Comparison of ENCODE assay signal across 18 cellular contexts in the genomic region with DNA sequence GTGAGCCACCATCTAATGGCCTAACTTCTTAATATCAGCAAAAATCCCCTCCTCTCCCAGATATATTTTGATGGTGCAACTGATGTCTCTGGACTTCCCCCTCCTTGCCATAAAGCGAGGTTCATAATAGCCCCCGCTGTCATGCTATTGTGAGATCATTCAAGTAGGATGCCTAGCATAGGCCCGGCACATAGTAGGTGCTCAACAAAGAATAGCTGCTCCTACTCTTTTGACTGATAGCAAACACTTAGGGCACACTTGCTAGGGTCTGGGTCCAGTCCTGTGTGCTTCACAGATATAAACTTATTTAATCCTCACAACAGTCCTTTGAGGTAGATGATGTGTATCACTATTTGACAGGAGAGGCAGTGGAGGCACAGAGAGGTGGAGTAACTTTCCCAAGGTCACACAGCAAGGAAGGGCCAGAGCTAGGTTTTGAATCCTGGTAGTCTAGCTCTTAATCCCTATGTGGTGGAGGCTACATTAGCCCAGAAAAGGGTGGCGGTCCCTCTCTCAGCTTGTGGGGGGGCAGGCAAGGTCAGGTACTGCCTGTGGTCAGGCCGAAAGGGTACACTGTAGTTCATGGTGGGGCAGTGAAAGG. TPM values are rescaled to one million over a fixed set of nuclear protein-coding genes. Genes with fewer than 3 reads are reported as not detected.
DNase-seq lines count a peak whose midpoint lies in the region; ATAC-seq, FAIRE-seq and TF ChIP-seq lines count a peak whose summit lies in the region.
"Had no signal": no experiment of that assay in that cellular context is flagged by ENCODE, and none has a peak within 500 bp of the region (broad histone marks: within the 10 kb centered on the region; RNA-seq: fewer than 3 reads in every experiment).

No MANE protein-coding gene starts in this region.

- 66% methylated on average over 5 of the region's 5 CpGs for WGBS in GM12878 (ENCODE audit: insufficient coverage, insufficient replicate concordance, low lambda C conversion rate, missing lambda C conversion rate)

- DNase-seq in stimulated activated naive CD8-positive, alpha-beta T cell treated with anti-CD3 and anti-CD28 coated beads, Interleukin-15, Interleukin-2, amounts not matched to agents 100 U/mL and 50 U/mL, for 24 hours, result no peak
- DNase-seq in GM12878 (ENCODE audit: low read depth, low spot score), result no peak
- DNase-seq in osteoblast (ENCODE audit: insufficient read length, low spot score, missing footprints), result peak; percentile 18
- no peak for DNase-seq in GM19239 (ENCODE audit: insufficient read length, low spot score)
- DNase-seq in NCI-H524 treated with DMSO at 0.1 percent for 48 hours (lab: John Stamatoyannopoulos, UW), result no peak
- no peak for DNase-seq in NK-92 treated with Interleukin-12 subunit alpha and Interleukin-12 subunit beta, amount 100 ng/mL, for 24 hours (lab: John Stamatoyannopoulos, UW)
- no peak for DNase-seq in stimulated activated CD4-positive, alpha-beta T cell treated with anti-CD3 and anti-CD28 coated beads, Interleukin-12 subunit alpha, Interleukin-12 subunit beta, amount 100 ng/mL, for 4 hours
- DNase-seq: CD4-positive, alpha-beta T cell; DND-41; GDM1; NCI-H1048; NCI-H146; NCI-H2227 treated with DMSO at 0.1 percent for 48 hours; NCI-H526; OCI-M1 had no signal

- no peak overlapping the region for H3K4me3 Mint-ChIP-seq in stimulated activated naive CD8-positive, alpha-beta T cell treated with anti-CD3 and anti-CD28 coated beads, Interleukin-15, Interleukin-2, amounts not matched to agents 100 ng/mL and 50 ng/mL, for 24 hours
- H3K4me3 Mint-ChIP-seq: CD4-positive, alpha-beta T cell had no signal

- H3K79me2 ChIP-seq in GM12878 (ENCODE audit: control insufficient read depth, insufficient read depth, low read length), result peaks cover 80% of the 10 kb centered on the region
- peaks cover 84% of the 10 kb centered on the region for H3K79me2 ChIP-seq in osteoblast (ENCODE audit: insufficient read depth, low read length)

- SMC1A ChIA-PET in GM12878 (lab: Charles Lee; ENCODE audit: uncharacterized antibody, unreplicated experiment), result interaction anchor here (0.8 to 1.7 kb wide), 3 partner anchors 11 to 89 kb away, joined by 3 to 6 read pairs (median 3); no protein-coding TSS in a partner anchor

- H3K36me3 ChIP-seq in GM12878 (ENCODE audit: control insufficient read depth in 2 of 2, insufficient read depth in 2 of 2, low read length in 1 of 2), result peaks cover 14 to 40% of the 10 kb centered on the region in 2 experiments
- peaks cover 9% of the 10 kb centered on the region for H3K36me3 ChIP-seq in osteoblast (ENCODE audit: insufficient read depth, low read length)

- POLR2A ChIA-PET in GM12878 (lab: Charles Lee), result interaction anchor here (0.6 to 1.2 kb wide), 2 partner anchors 10 to 124 kb away, joined by 4 read pairs; no protein-coding TSS in a partner anchor

- no peak for TF ChIP-seq RAD21 in GM12878 (IDR thresholded peaks at IDR 0.05; ENCODE audit: insufficient read depth, low read depth, low read length)

- H3K27me3 ChIP-seq in GM12878 (replicated peaks in 1 of 2; ENCODE audit: control insufficient read depth in 2 of 2, insufficient read depth in 2 of 2, low read length in 1 of 2) (no peaks in the 10 kb centered on the region), osteoblast (ENCODE audit: insufficient read depth, low read length) (no peaks in the 10 kb centered on the region)

- H3K4me1 ChIP-seq in GM12878 (ENCODE audit: control insufficient read depth, insufficient read depth, low read length), result peaks cover 60% of the 10 kb centered on the region
- peaks cover 10% of the 10 kb centered on the region for H3K4me1 ChIP-seq in osteoblast (ENCODE audit: insufficient read depth, low read length)
- H3K4me1 ChIP-seq: HAP-1 had no signal

- H3K9ac ChIP-seq in GM12878 (ENCODE audit: control insufficient read depth, insufficient read depth, low read length), result no peak overlapping the region

- no peak for TF ChIP-seq CTCF in GM12878 (IDR thresholded peaks at IDR 0.05 in 2 of 3, conservative IDR thresholded peaks at IDR 0.05 in 1 of 3; ENCODE audit: control insufficient read depth in 2 of 3, extremely low read depth in 1 of 3, insufficient read depth in 1 of 3, low read depth in 3 of 3, low read length in 3 of 3)
- no peak for TF ChIP-seq CTCF in osteoblast (IDR thresholded peaks at IDR 0.05; ENCODE audit: extremely low read depth, low read depth, low read length)

- H4K20me1 ChIP-seq in GM12878 (ENCODE audit: control insufficient read depth, insufficient read depth) (0 out of 2 replicates have a peak, but pooled peaks cover 3% of the 10 kb centered on the region), osteoblast (ENCODE audit: insufficient read depth, low read length) (peaks cover 75% of the 10 kb centered on the region)

- H2AFZ ChIP-seq in GM12878 (ENCODE audit: control insufficient read depth, low read depth, low read length) (no peak overlapping the region), osteoblast (ENCODE audit: low read length) (no peak overlapping the region)

- H3K27ac ChIP-seq in GM12878 (ENCODE audit: control insufficient read depth, insufficient read depth) (no peak overlapping the region; the same call in 1 of the 2 replicates), osteoblast (ENCODE audit: low read depth, low read length) (no peak overlapping the region)

- FAIRE-seq in GM12878 (lab: Jason Lieb, UNC) (no peak), GM19239 (lab: Jason Lieb, UNC) (no peak)
- FAIRE-seq: D721Med had no signal

- no peaks in the 10 kb centered on the region for H3K27me3 Mint-ChIP-seq in stimulated activated naive CD8-positive, alpha-beta T cell treated with anti-CD3 and anti-CD28 coated beads, Interleukin-15, Interleukin-2, amounts not matched to agents 100 ng/mL and 50 ng/mL, for 24 hours
- H3K27me3 Mint-ChIP-seq: CD4-positive, alpha-beta T cell had no signal

- TF ChIP-seq POLR2A in GM12878 (IDR thresholded peaks at IDR 0.05; ENCODE audit: low read depth, low read length), result no peak

- intact Hi-C loops in GM12878 (cut with micrococcal nuclease; ENCODE audit: unreplicated experiment), result no loop called here

- BruUV-seq in GM12878 (replicated peaks; lab: Mats Ljungman, UMichigan), result no TSS peak

- peaks cover 6% of the 10 kb centered on the region for H3K4me1 Mint-ChIP-seq in stimulated activated naive CD8-positive, alpha-beta T cell treated with anti-CD3 and anti-CD28 coated beads, Interleukin-15, Interleukin-2, amounts not matched to agents 100 ng/mL and 50 ng/mL, for 24 hours (ENCODE audit: low read depth)

- no peak overlapping the region for H3K4me3 ChIP-seq in GM12878
- no peak overlapping the region for H3K4me3 ChIP-seq in osteoblast (ENCODE audit: insufficient read depth, low read length)
- H3K4me3 ChIP-seq: HAP-1 had no signal

- CTCF ChIA-PET in GM12878 (lab: Yijun Ruan, JAX), result interaction anchor here (1.1 kb wide), 1 partner anchor 16 kb away, joined by 3 read pairs; no protein-coding TSS in a partner anchor

- H3K27ac Mint-ChIP-seq in stimulated activated naive CD8-positive, alpha-beta T cell treated with anti-CD3 and anti-CD28 coated beads, Interleukin-15, Interleukin-2, amounts not matched to agents 100 ng/mL and 50 ng/mL, for 24 hours, result peak overlapping the region; percentile 19
- H3K27ac Mint-ChIP-seq: CD4-positive, alpha-beta T cell had no signal

- no peak for ATAC-seq in stimulated activated naive CD8-positive, alpha-beta T cell treated with anti-CD3 and anti-CD28 coated beads, Interleukin-15, Interleukin-2, amounts not matched to agents 100 U/mL and 50 U/mL, for 24 hours
- no peak for ATAC-seq in GM12878

- RAD21 ChIA-PET in GM12878 (lab: Charles Lee; ENCODE audit: unreplicated experiment), result interaction anchor here (1.6 kb wide), 1 partner anchor 89 kb away, joined by 7 read pairs; no protein-coding TSS in a partner anchor

- in situ Hi-C loops in GM12878 (cut with MboI), result loop anchor here (5.0 kb wide), 1 partner anchor 48 kb away; no protein-coding TSS in a partner anchor

- no peak overlapping the region for H3K4me2 ChIP-seq in GM12878 (ENCODE audit: control insufficient read depth, insufficient read depth)
- no peak overlapping the region for H3K4me2 ChIP-seq in osteoblast (ENCODE audit: insufficient read depth, low read length)

- H3K9me3 Mint-ChIP-seq in stimulated activated naive CD8-positive, alpha-beta T cell treated with anti-CD3 and anti-CD28 coated beads, Interleukin-15, Interleukin-2, amounts not matched to agents 100 ng/mL and 50 ng/mL, for 24 hours, result no peaks in the 10 kb centered on the region
- H3K9me3 Mint-ChIP-seq: CD4-positive, alpha-beta T cell had no signal

- no peaks in the 10 kb centered on the region for H3K36me3 Mint-ChIP-seq in stimulated activated naive CD8-positive, alpha-beta T cell treated with anti-CD3 and anti-CD28 coated beads, Interleukin-15, Interleukin-2, amounts not matched to agents 100 ng/mL and 50 ng/mL, for 24 hours (ENCODE audit: low read depth)

- no peak for TF ChIP-seq EP300 in GM12878 (IDR thresholded peaks at IDR 0.05; ENCODE audit: borderline replicate concordance in 1 of 2, control insufficient read depth in 1 of 2, low read depth in 2 of 2, low read length in 2 of 2)

- H3K9me3 ChIP-seq in GM12878 (replicated peaks; ENCODE audit: control insufficient read depth, insufficient read depth, low read length) (no peaks in the 10 kb centered on the region; the same call in 2 of the 3 replicates), osteoblast (ENCODE audit: low read depth, low read length) (no peaks in the 10 kb centered on the region)
- H3K9me3 ChIP-seq: HAP-1 had no signal

TF ChIP-seq in GM12878, 131 proteins besides CTCF, POLR2A, EP300 and RAD21 (continues in another document):
- TF ChIP-seq YY1 (IDR thresholded peaks at IDR 0.05; ENCODE audit: low read depth, low read length), result no peak

RNA-seq across cellular contexts. Expression of gene SRC, which starts 14.7 kb away (rescaled TPM):
- total RNA-seq in GM12878 (2013; cell fraction: nucleolus; rRNA removed), result 118 and 148 TPM in 2 replicates
- total RNA-seq in GM12878 (2014; rRNA removed), result 22.1 and 27.4 TPM in 2 replicates
- 19.3 and 20.0 TPM in 2 replicates for total RNA-seq in GM12878 (2014; rRNA removed; fragmentation: Illumina TruSeq; extraction: Trizol)
- 63.5 and 71.3 TPM in 2 replicates for total RNA-seq in GM12878 (2021)
- 15.0 TPM for polyA plus RNA-seq in GM12878 (2011; ENCODE audit: low read depth)
- polyA plus RNA-seq in GM12878 (2011; rRNA removed), result 18.4 and 32.0 TPM in 2 replicates
- polyA plus RNA-seq in GM12878 (2011; cell fraction: cytosol; rRNA removed), result 41.3 and 47.7 TPM in 2 replicates
- polyA plus RNA-seq in GM12878 (2011; cell fraction: nucleus; rRNA removed), result 185 and 196 TPM in 2 replicates
- 25.3 and 26.0 TPM in 2 replicates for polyA plus RNA-seq in GM12878 (2012)
- polyA plus RNA-seq in GM12878 (2014; fragmentation: Illumina TruSeq; extraction: Trizol), result 20.3 and 33.1 TPM in 2 replicates
- under 1 TPM; 0.60 to 0.85 TPM for polyA plus RNA-seq in GM12878 (2014; fragmentation: Nextera tagmentation; extraction: Ambion mirVana)
- 47.1 and 61.4 TPM in 2 replicates for polyA plus RNA-seq in GM12878 (2014; rRNA removed)
- 10 to 100 TPM; 26.9 TPM for polyA plus RNA-seq in GM12878 (2016; fragmentation: Nextera tagmentation; extraction: Ambion mirVana)
- polyA minus RNA-seq in GM12878 (2011; rRNA and poly(A)+ RNA removed), result 41.8 and 64.6 TPM in 2 replicates
- polyA minus RNA-seq in GM12878 (2011; cell fraction: cytosol; rRNA and poly(A)+ RNA removed), result 22.9 and 30.8 TPM in 2 replicates
- 42.9 and 73.0 TPM in 2 replicates for polyA minus RNA-seq in GM12878 (2011; cell fraction: nucleus; rRNA and poly(A)+ RNA removed)
- 22.1 and 22.4 TPM in 2 replicates for total RNA-seq in osteoblast
